ENCODE assay signal across 9 cellular contexts in genomic region chr3:156150434-156151066, GRCh38. TPM values are rescaled to one million over a fixed set of nuclear protein-coding genes. Genes with fewer than 3 reads are reported as not detected.
DNase-seq lines count a peak whose midpoint lies in the region; ATAC-seq, FAIRE-seq and TF ChIP-seq lines count a peak whose summit lies in the region.
"Had no signal": no experiment of that assay in that cellular context is flagged by ENCODE, and none has a peak within 500 bp of the region (broad histone marks: within the 10 kb centered on the region; RNA-seq: fewer than 3 reads in every experiment).

No MANE protein-coding gene starts in this region.

- no peak for TF ChIP-seq POLR2A in GM12878 (IDR thresholded peaks at IDR 0.05; ENCODE audit: low read depth, low read length)

- H3K9me3 Mint-ChIP-seq in CD4-positive, alpha-beta T cell = no peaks in the 10 kb centered on the region

- H3K9ac ChIP-seq in PC-3 (ENCODE audit: low read length) (no peak overlapping the region), GM12878 (ENCODE audit: control insufficient read depth, insufficient read depth, low read length) (no peak overlapping the region), skeletal muscle satellite cell (ENCODE audit: low read depth, low read length) (peak overlapping the region; percentile 37)

- H3K4me1 ChIP-seq in PC-3 (ENCODE audit: insufficient read depth, low read length) (no peaks in the 10 kb centered on the region), GM12878 (ENCODE audit: control insufficient read depth, insufficient read depth, low read length) (no peaks in the 10 kb centered on the region), skeletal muscle satellite cell (ENCODE audit: control insufficient read depth, insufficient read depth, low read length) (peaks cover 10% of the 10 kb centered on the region)

- in situ Hi-C loops in GM12878 (cut with MboI) = loop anchor here (5.0 to 25.0 kb wide), 2 partner anchors 237 to 987 kb away; no protein-coding TSS in a partner anchor

- intact Hi-C loops in CD4-positive, alpha-beta T cell (cut with DNase I, micrococcal nuclease) = loop anchor here (1.0 to 5.0 kb wide), 9 partner anchors 359 to 1088 kb away; partner anchors contain the start of gene TIPARP (in 1 of the 2)
- intact Hi-C loops in PC-3 (cut with micrococcal nuclease) = loop anchor here (1.0 to 5.0 kb wide), 9 partner anchors 156 to 1051 kb away; partner anchors contain the start of gene TIPARP
- intact Hi-C loops in GM12878 (cut with micrococcal nuclease; ENCODE audit: unreplicated experiment) = loop anchor here (1.0 to 5.0 kb wide), 7 partner anchors 232 to 1087 kb away; partner anchors contain the start of gene TIPARP

- no peaks in the 10 kb centered on the region for H3K27me3 ChIP-seq in CD4-positive, alpha-beta T cell (ENCODE audit: control insufficient read depth, insufficient read depth, low read length)
- H3K27me3 ChIP-seq in PC-3 (ENCODE audit: low read length) (peaks cover 5% of the 10 kb centered on the region; the same call in 1 of the 2 replicates), GM12878 (replicated peaks in 1 of 2; ENCODE audit: control insufficient read depth in 2 of 2, insufficient read depth in 2 of 2, low read length in 1 of 2) (no peaks in the 10 kb centered on the region), skeletal muscle satellite cell (ENCODE audit: control insufficient read depth, insufficient read depth, low read length) (no peaks in the 10 kb centered on the region)

- FAIRE-seq in HTR-8/SVneo (lab: Jason Lieb, UNC) = no peak
- FAIRE-seq in GM12878 (lab: Jason Lieb, UNC) = peak; percentile 54

- H3K27me3 Mint-ChIP-seq in CD4-positive, alpha-beta T cell = peaks cover 1% of the 10 kb centered on the region

- no peak overlapping the region for H3K27ac Mint-ChIP-seq in CD4-positive, alpha-beta T cell

- WGBS in GM12878 (ENCODE audit: insufficient coverage, insufficient replicate concordance, low lambda C conversion rate, missing lambda C conversion rate) = 6% methylated on average over 8 of the region's 8 CpGs

- peak; percentile 84 for TF ChIP-seq CTCF in CD4-positive, alpha-beta T cell (IDR thresholded peaks at IDR 0.05)
- TF ChIP-seq CTCF in PC-3 (conservative IDR thresholded peaks at IDR 0.05; ENCODE audit: low read depth, low read length) (peak; percentile 94), GM12878 (IDR thresholded peaks at IDR 0.05 in 2 of 3, conservative IDR thresholded peaks at IDR 0.05 in 1 of 3; ENCODE audit: control insufficient read depth in 2 of 3, extremely low read depth in 1 of 3, insufficient read depth in 1 of 3, low read depth in 3 of 3, low read length in 3 of 3) (peak; percentile 80 to 92 (median 92))

- no peaks in the 10 kb centered on the region for H3K4me1 Mint-ChIP-seq in CD4-positive, alpha-beta T cell (ENCODE audit: low read depth)

- no peaks in the 10 kb centered on the region for H3K36me3 Mint-ChIP-seq in CD4-positive, alpha-beta T cell (ENCODE audit: low read depth)

- no peak for TF ChIP-seq EP300 in GM12878 (IDR thresholded peaks at IDR 0.05; ENCODE audit: borderline replicate concordance in 1 of 2, control insufficient read depth in 1 of 2, low read depth in 2 of 2, low read length in 2 of 2)

- TF ChIP-seq RAD21 in GM12878 (IDR thresholded peaks at IDR 0.05; ENCODE audit: insufficient read depth, low read depth, low read length) = peak; percentile 97

- no peaks in the 10 kb centered on the region for H3K79me2 ChIP-seq in PC-3 (ENCODE audit: low read length)
- H3K79me2 ChIP-seq in GM12878 (ENCODE audit: control insufficient read depth, insufficient read depth, low read length) = no peaks in the 10 kb centered on the region

- RAD21 ChIA-PET in GM12878 (lab: Charles Lee; ENCODE audit: unreplicated experiment) = interaction anchor here (0.6 to 6.5 kb wide), 13 partner anchors 8 to 673 kb away, joined by 3 to 70 read pairs (median 4); no protein-coding TSS in a partner anchor

- no peaks in the 10 kb centered on the region for H3K9me2 ChIP-seq in PC-3 (replicated peaks; ENCODE audit: low read length)

- POLR2A ChIA-PET in CD4-positive, alpha-beta T cell (lab: Charles Lee) = interaction anchor here (1.0 to 1.3 kb wide), 3 partner anchors 333 to 1024 kb away, joined by 3 to 6 read pairs (median 5); partner anchors contain the start of gene CCNL1
- POLR2A ChIA-PET in PC-3 (lab: Charles Lee; ENCODE audit: unreplicated experiment) (no interaction called here), GM12878 (lab: Charles Lee) (no interaction called here)

- peak; percentile 64 for ATAC-seq in CD4-positive, alpha-beta T cell (ENCODE audit: poor library complexity)
- ATAC-seq in GM18858 (IDR thresholded peaks at IDR 0.05; ENCODE audit: unreplicated experiment) (peak; percentile 43), PC-3 (peak; percentile 63), GM12878 (peak; percentile 81), HG03280 (IDR thresholded peaks at IDR 0.05; ENCODE audit: unreplicated experiment) (no peak)

- BruUV-seq in PC-3 (replicated peaks; lab: Mats Ljungman, UMichigan) (no TSS peak), GM12878 (replicated peaks; lab: Mats Ljungman, UMichigan) (no TSS peak)

- H2AFZ ChIP-seq in PC-3 (ENCODE audit: low read length) = 0 out of 2 replicates have a peak overlapping the region, but pooled peaks have one; percentile 32
- peak overlapping the region; percentile 55; the same call in 1 of the 2 replicates for H2AFZ ChIP-seq in GM12878 (ENCODE audit: control insufficient read depth, low read depth, low read length)

- no peaks in the 10 kb centered on the region for H3K36me3 ChIP-seq in PC-3 (ENCODE audit: low read depth, low read length)
- no peaks in the 10 kb centered on the region for H3K36me3 ChIP-seq in GM12878 (ENCODE audit: control insufficient read depth in 2 of 2, insufficient read depth in 2 of 2, low read length in 1 of 2)
- no peaks in the 10 kb centered on the region for H3K36me3 ChIP-seq in skeletal muscle satellite cell (ENCODE audit: insufficient read depth, low read length)

- CTCF ChIA-PET in CD4-positive, alpha-beta T cell (lab: Charles Lee) = interaction anchor here (0.6 to 3.1 kb wide), 13 partner anchors 8 to 987 kb away, joined by 3 to 11 read pairs (median 4); no protein-coding TSS in a partner anchor
- CTCF ChIA-PET in PC-3 (lab: Charles Lee) (interaction anchor here (0.6 to 2.2 kb wide), 8 partner anchors 140 to 1051 kb away, joined by 3 to 28 read pairs (median 4); no protein-coding TSS in a partner anchor), GM12878 (lab: Yijun Ruan, JAX) (interaction anchor here (0.5 to 9.5 kb wide), 28 partner anchors 8 to 1080 kb away, joined by 3 to 205 read pairs (median 5); partner anchors contain the start of gene C3orf33)

- peak in 4 of 10 experiments; percentile 15 to 30 (median 21) for DNase-seq in CD4-positive, alpha-beta T cell
- peak; percentile 27 for DNase-seq in HTR-8/SVneo (ENCODE audit: insufficient read length, low spot score)
- DNase-seq in PC-3 = peak; percentile 82
- no peak for DNase-seq in GM12878 (ENCODE audit: low read depth, low spot score)
- peak; percentile 30 to 92 for DNase-seq in hippocampal formation (lab: John Stamatoyannopoulos, UW)

- H4K20me1 ChIP-seq in PC-3 (ENCODE audit: low read length) = no peaks in the 10 kb centered on the region
- no peaks in the 10 kb centered on the region for H4K20me1 ChIP-seq in GM12878 (ENCODE audit: control insufficient read depth, insufficient read depth)

- H3K4me2 ChIP-seq in PC-3 (ENCODE audit: low read length) = no peak overlapping the region
- no peak overlapping the region for H3K4me2 ChIP-seq in GM12878 (ENCODE audit: control insufficient read depth, insufficient read depth)
- no peak overlapping the region for H3K4me2 ChIP-seq in skeletal muscle satellite cell (ENCODE audit: low read length)

- H3K4me3 Mint-ChIP-seq in CD4-positive, alpha-beta T cell = no peak overlapping the region

- H3K27ac ChIP-seq in CD4-positive, alpha-beta T cell (ENCODE audit: low read depth, low read length) = no peak overlapping the region
- H3K27ac ChIP-seq in PC-3 (ENCODE audit: low read length) (no peak overlapping the region), GM12878 (ENCODE audit: control insufficient read depth, insufficient read depth) (no peak overlapping the region)

- H3K9me3 ChIP-seq in CD4-positive, alpha-beta T cell (ENCODE audit: control insufficient read depth, low read length) = no peaks in the 10 kb centered on the region
- H3K9me3 ChIP-seq in PC-3 (ENCODE audit: low read length) (no peaks in the 10 kb centered on the region), GM12878 (replicated peaks; ENCODE audit: control insufficient read depth, insufficient read depth, low read length) (no peaks in the 10 kb centered on the region), skeletal muscle satellite cell (replicated peaks; ENCODE audit: low read length) (no peaks in the 10 kb centered on the region)

- H3K4me3 ChIP-seq in PC-3 (ENCODE audit: low read length) (no peak overlapping the region), GM12878 (no peak overlapping the region), skeletal muscle satellite cell (ENCODE audit: low read length) (no peak overlapping the region)

- H3F3A ChIP-seq in PC-3 (ENCODE audit: low read length, unreplicated experiment) = no peaks in the 10 kb centered on the region

- SMC1A ChIA-PET in GM12878 (lab: Charles Lee; ENCODE audit: uncharacterized antibody, unreplicated experiment) = interaction anchor here (1.0 to 6.3 kb wide), 12 partner anchors 10 to 464 kb away, joined by 3 to 84 read pairs (median 4); no protein-coding TSS in a partner anchor

TF ChIP-seq in GM12878, 131 proteins besides CTCF, POLR2A, EP300 and RAD21 (continues in another document):
- TF ChIP-seq TCF3 (IDR thresholded peaks at IDR 0.05; ENCODE audit: borderline replicate concordance, insufficient read depth, low read depth, low read length) (no peak), MXI1 (IDR thresholded peaks at IDR 0.05; ENCODE audit: low read depth, low read length) (no peak), RCOR1 (conservative IDR thresholded peaks at IDR 0.05; ENCODE audit: low read depth, low read length) (no peak), IKZF2 (IDR thresholded peaks at IDR 0.05) (0 out of 4 replicates have a peak, but pooled peaks of 1 of the 2 experiments have one; percentile 13)

RNA-seq across cellular contexts. Expression of gene KCNAB1, which starts 30.2 kb away (rescaled TPM):
- under 1 TPM in 1 of 2 experiments, not detected in 1; 0.14 TPM for total RNA-seq in CD4-positive, alpha-beta T cell
- total RNA-seq in PC-3 (2014; rRNA removed) (not detected in 2 replicates), GM12878 (2014; rRNA removed) (not detected in 2 replicates), GM12878 (2014; rRNA removed; fragmentation: Illumina TruSeq; extraction: Trizol) (not detected in 2 replicates), GM12878 (2021) (not detected in 2 replicates)
- total RNA-seq in GM12878 (2013; cell fraction: nucleolus; rRNA removed) = not detected in 2 replicates
- 0.30 TPM for polyA plus RNA-seq in GM12878 (2011; ENCODE audit: low read depth)
- polyA plus RNA-seq in GM12878 (2011; rRNA removed) (not detected in 2 replicates), GM12878 (2014; fragmentation: Illumina TruSeq; extraction: Trizol) (not detected in 2 replicates), GM12878 (2014; fragmentation: Nextera tagmentation; extraction: Ambion mirVana) (under 1 TPM; 0.11 to 0.34 TPM), GM12878 (2014; rRNA removed) (not detected in 2 replicates), GM12878 (2016; fragmentation: Nextera tagmentation; extraction: Ambion mirVana) (under 1 TPM; 0.52 to 0.69 TPM)
- not detected in 2 replicates for polyA plus RNA-seq in GM12878 (2011; cell fraction: cytosol; rRNA removed)
- polyA plus RNA-seq in GM12878 (2011; cell fraction: nucleus; rRNA removed) = not detected in 2 replicates
- polyA plus RNA-seq in GM12878 (2012) = 0.20 and 0.57 TPM in 2 replicates
- not detected in 2 replicates for polyA minus RNA-seq in GM12878 (2011; rRNA and poly(A)+ RNA removed)
- polyA minus RNA-seq in GM12878 (2011; cell fraction: cytosol; rRNA and poly(A)+ RNA removed) = not detected in 2 replicates
- polyA minus RNA-seq in GM12878 (2011; cell fraction: nucleus; rRNA and poly(A)+ RNA removed) = not detected in 2 replicates
- total RNA-seq in skeletal muscle satellite cell (2012; rRNA removed) = not detected in 2 replicates
- total RNA-seq: T-helper 2 cell treated with Interferon-gamma antibody and Interleukin-4, amounts not matched to agents 100 ng/mL and 5 ng/mL, for 36 hours had no signal
